Comparison of ENCODE assay signal across 18 cellular contexts in genomic region chr12:47312147-47312546, GRCh38.
DNase-seq lines count a peak whose midpoint lies in the region; ATAC-seq, FAIRE-seq and TF ChIP-seq lines count a peak whose summit lies in the region.
"Had no signal": no experiment of that assay in that cellular context is flagged by ENCODE, and none has a peak within 500 bp of the region (broad histone marks: within the 10 kb centered on the region; RNA-seq: fewer than 3 reads in every experiment).

No MANE protein-coding gene starts in this region.

- DNase-seq in Calu3: no peak
- no peak for DNase-seq in frontal cortex (ENCODE audit: low spot score in 2 of 2)
- DNase-seq in small intestine: no peak
- no peak for DNase-seq in NCI-H1694 (lab: John Stamatoyannopoulos, UW)
- DNase-seq in activated T-helper 2 cell treated with anti-CD3 and anti-CD28 coated beads, Interferon-gamma antibody, Interleukin-2, Interleukin-4, amounts not matched to agents 10 μg/mL and 5 μg/mL and 100 μg/mL, durations not matched to agents 14 hours and 24 hours and 36 hours (ENCODE audit: low spot score): no peak
- DNase-seq: C1 segment of cervical spinal cord; CD8-positive, alpha-beta memory T cell; DND-41; NCI-H1417; NCI-H187 treated with DMSO at 0.1 percent for 48 hours; NCI-H226; NCI-H524; NCI-H82; PC-9 had no signal

- H3F3A ChIP-seq in OCI-LY1 (ENCODE audit: insufficient read depth, low read length): no peaks in the 10 kb centered on the region

- H3K4me3 ChIP-seq in OCI-LY1 (ENCODE audit: low read depth, low read length, poor library complexity, severe bottlenecking): no peak overlapping the region
- H3K4me3 ChIP-seq in small intestine (ENCODE audit: low read depth in 1 of 2, low read length in 2 of 2): no peak overlapping the region
- H3K4me3 ChIP-seq: K562, PC-9 had no signal

- H3K27ac ChIP-seq in OCI-LY1 (ENCODE audit: low read depth, low read length, poor library complexity, severe bottlenecking): peak overlapping the region; percentile 82
- H3K27ac ChIP-seq in small intestine (ENCODE audit: low read depth in 1 of 2, low read length in 1 of 2): no peak overlapping the region
- H3K27ac ChIP-seq: PC-9 had no signal

- CTCF ChIA-PET in Calu3 (lab: Charles Lee): no interaction called here

- no peaks in the 10 kb centered on the region for H3K79me2 ChIP-seq in OCI-LY1 (ENCODE audit: insufficient read depth, low read length)

- ATAC-seq in GM18867 (IDR thresholded peaks at IDR 0.05; ENCODE audit: unreplicated experiment): no peak
- ATAC-seq: K562 had no signal

- peaks cover 4% of the 10 kb centered on the region for H3K9me3 Mint-ChIP-seq in Calu3 (ENCODE audit: low read depth, unreplicated experiment)
- H3K9me3 Mint-ChIP-seq in activated T-helper 2 cell treated with anti-CD3 and anti-CD28 coated beads, Interferon-gamma antibody, Interleukin-2, Interleukin-4, amounts not matched to agents 10 μg/mL and 5 μg/mL and 100 μg/mL, durations not matched to agents 14 hours and 24 hours and 36 hours: peaks cover 39% of the 10 kb centered on the region
- H3K9me3 Mint-ChIP-seq: CD8-positive, alpha-beta memory T cell had no signal

- H3K27ac Mint-ChIP-seq in Calu3 (ENCODE audit: unreplicated experiment): peak overlapping the region; percentile 16
- no peak overlapping the region for H3K27ac Mint-ChIP-seq in activated T-helper 2 cell treated with anti-CD3 and anti-CD28 coated beads, Interferon-gamma antibody, Interleukin-2, Interleukin-4, amounts not matched to agents 10 μg/mL and 5 μg/mL and 100 μg/mL, durations not matched to agents 14 hours and 24 hours and 36 hours

- TF ChIP-seq CTCF in Calu3 (IDR thresholded peaks at IDR 0.05; ENCODE audit: unreplicated experiment): no peak
- no peak for TF ChIP-seq CTCF in OCI-LY1 (IDR thresholded peaks at IDR 0.05; ENCODE audit: low read length)

- H3K4me3 Mint-ChIP-seq in Calu3 (ENCODE audit: low read depth, unreplicated experiment): no peak overlapping the region
- no peak overlapping the region for H3K4me3 Mint-ChIP-seq in activated T-helper 2 cell treated with anti-CD3 and anti-CD28 coated beads, Interferon-gamma antibody, Interleukin-2, Interleukin-4, amounts not matched to agents 10 μg/mL and 5 μg/mL and 100 μg/mL, durations not matched to agents 14 hours and 24 hours and 36 hours (ENCODE audit: low read depth)
- H3K4me3 Mint-ChIP-seq: CD8-positive, alpha-beta memory T cell had no signal

- WGBS in small intestine, 3 donors: 92 to 98% (median 97%) methylated on average over 1 of the region's 1 CpG

- H3K4me1 ChIP-seq in OCI-LY1 (ENCODE audit: insufficient read depth, low read length, severe bottlenecking) (peaks cover 65% of the 10 kb centered on the region), small intestine (ENCODE audit: control insufficient read depth in 2 of 2, insufficient read depth in 1 of 2, low read depth in 1 of 2, low read length in 1 of 2) (peaks cover 0 to 4% of the 10 kb centered on the region in 2 donors)

- H3K27me3 ChIP-seq in OCI-LY1 (ENCODE audit: insufficient read depth, low read length) (no peaks in the 10 kb centered on the region), small intestine (ENCODE audit: control insufficient read depth in 2 of 2, insufficient read depth in 2 of 2, low read length in 2 of 2) (no peaks in the 10 kb centered on the region)

- no peaks in the 10 kb centered on the region for H3K27me3 Mint-ChIP-seq in Calu3 (ENCODE audit: unreplicated experiment)
- H3K27me3 Mint-ChIP-seq in activated T-helper 2 cell treated with anti-CD3 and anti-CD28 coated beads, Interferon-gamma antibody, Interleukin-2, Interleukin-4, amounts not matched to agents 10 μg/mL and 5 μg/mL and 100 μg/mL, durations not matched to agents 14 hours and 24 hours and 36 hours (ENCODE audit: low read depth): no peaks in the 10 kb centered on the region

- no peaks in the 10 kb centered on the region for H3K9me2 ChIP-seq in OCI-LY1 (ENCODE audit: low read depth, low read length)

- no peaks in the 10 kb centered on the region for H4K20me1 ChIP-seq in OCI-LY1 (ENCODE audit: insufficient read depth, low read length)

- H3K4me1 Mint-ChIP-seq in Calu3 (ENCODE audit: low read depth, unreplicated experiment): peaks cover 17% of the 10 kb centered on the region
- H3K4me1 Mint-ChIP-seq in activated T-helper 2 cell treated with anti-CD3 and anti-CD28 coated beads, Interferon-gamma antibody, Interleukin-2, Interleukin-4, amounts not matched to agents 10 μg/mL and 5 μg/mL and 100 μg/mL, durations not matched to agents 14 hours and 24 hours and 36 hours (ENCODE audit: low read depth): peaks cover 48% of the 10 kb centered on the region

- no TSS peak for BruUV-seq in Calu3 (replicated peaks; lab: Mats Ljungman, UMichigan)

- no peaks in the 10 kb centered on the region for H3K36me3 Mint-ChIP-seq in Calu3 (ENCODE audit: insufficient read depth, unreplicated experiment)
- H3K36me3 Mint-ChIP-seq in activated T-helper 2 cell treated with anti-CD3 and anti-CD28 coated beads, Interferon-gamma antibody, Interleukin-2, Interleukin-4, amounts not matched to agents 10 μg/mL and 5 μg/mL and 100 μg/mL, durations not matched to agents 14 hours and 24 hours and 36 hours (ENCODE audit: low read depth): peaks cover 31% of the 10 kb centered on the region

- peak; percentile 13 for FAIRE-seq in frontal cortex (lab: Jason Lieb, UNC)
- peak; percentile 30 for FAIRE-seq in small intestine (lab: Jason Lieb, UNC)
- FAIRE-seq: H1, K562 had no signal

- H3K9ac ChIP-seq in OCI-LY1 (ENCODE audit: low read length): peak overlapping the region; percentile 10; the same call in 1 of the 2 replicates

- H2AFZ ChIP-seq in OCI-LY1 (ENCODE audit: low read length): no peak overlapping the region
- H2AFZ ChIP-seq: PC-9 had no signal

- H3K4me2 ChIP-seq in OCI-LY1 (ENCODE audit: low read length): peak overlapping the region; percentile 14; the same call in 1 of the 2 replicates
- H3K4me2 ChIP-seq: PC-9 had no signal

- no peaks in the 10 kb centered on the region for H3K9me3 ChIP-seq in OCI-LY1 (ENCODE audit: low read length)
- H3K9me3 ChIP-seq in small intestine (ENCODE audit: control insufficient read depth, low read depth): no peaks in the 10 kb centered on the region

- intact Hi-C loops in Calu3 (cut with micrococcal nuclease; ENCODE audit: unreplicated experiment): no loop called here
- intact Hi-C loops in activated T-helper 2 cell treated with anti-CD3 and anti-CD28 coated beads, Interferon-gamma antibody, Interleukin-2, Interleukin-4, amounts not matched to agents 10 μg/mL and 5 μg/mL and 100 μg/mL, durations not matched to agents 14 hours and 24 hours and 36 hours (cut with micrococcal nuclease): no loop called here

- H3K36me3 ChIP-seq in OCI-LY1 (ENCODE audit: insufficient read depth, low read length): no peaks in the 10 kb centered on the region
- H3K36me3 ChIP-seq in small intestine (ENCODE audit: control insufficient read depth in 2 of 2, insufficient read depth in 2 of 2, low read length in 2 of 2): no peaks in the 10 kb centered on the region
